1 cellular context compared by ENCODE assay signal in the genomic region with DNA sequence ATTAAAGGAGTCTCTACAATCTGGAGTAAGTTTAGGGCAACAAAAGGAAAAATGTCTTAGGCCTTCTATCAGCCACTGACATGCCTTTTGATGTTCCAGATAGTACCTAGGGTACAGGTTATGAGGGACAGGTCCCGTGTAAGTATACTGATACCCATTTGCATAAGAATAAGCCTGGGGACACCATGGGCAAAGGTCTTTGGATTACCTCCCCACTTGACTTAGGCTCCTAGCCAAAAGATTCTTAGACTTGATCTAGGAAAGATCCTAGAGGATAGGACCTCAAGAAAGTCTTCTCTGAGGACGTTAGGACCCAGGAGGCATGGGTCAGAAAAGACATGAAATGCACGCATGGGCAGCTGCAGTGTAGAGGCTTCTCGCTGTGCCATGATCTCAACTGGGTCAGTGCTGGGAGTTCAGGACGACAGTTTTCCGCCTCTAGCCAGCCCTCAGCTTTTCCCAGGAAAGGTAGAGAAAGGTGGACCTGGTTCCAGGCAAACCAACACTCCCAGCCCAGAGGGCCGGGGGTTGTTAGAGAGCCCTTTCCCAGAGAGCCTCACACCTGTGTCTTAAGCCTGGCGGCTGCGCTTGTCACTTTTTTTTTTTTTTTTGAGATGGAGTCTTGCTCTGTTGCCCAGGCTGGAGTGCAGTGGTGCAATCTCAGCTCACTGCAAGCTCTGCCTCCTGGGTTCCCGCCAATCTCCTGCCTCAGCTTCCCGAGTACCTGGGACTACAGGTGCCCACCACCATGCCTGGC.
TF ChIP-seq lines count a peak whose summit lies in the region.

No MANE protein-coding gene starts in this region.

TF ChIP-seq in liver, 16 proteins besides CTCF, POLR2A, EP300 and RAD21:
- TF ChIP-seq HNF4A (conservative IDR thresholded peaks at IDR 0.05) (no peak), RXRA (IDR thresholded peaks at IDR 0.05) (no peak), NR2F2 (IDR thresholded peaks at IDR 0.05) (no peak), EGR1 (IDR thresholded peaks at IDR 0.05; ENCODE audit: low read depth in 2 of 2) (no peak), FOXA1 (IDR thresholded peaks at IDR 0.05) (no peak), SP1 (IDR thresholded peaks at IDR 0.05) (no peak), GABPA (IDR thresholded peaks at IDR 0.05 in 1 of 2, conservative IDR thresholded peaks at IDR 0.05 in 1 of 2) (no peak), TAF1 (conservative IDR thresholded peaks at IDR 0.05) (no peak), HNF4G (IDR thresholded peaks at IDR 0.05) (no peak)
